Comparison of ENCODE assay signal across 9 cellular contexts in the genomic region with DNA sequence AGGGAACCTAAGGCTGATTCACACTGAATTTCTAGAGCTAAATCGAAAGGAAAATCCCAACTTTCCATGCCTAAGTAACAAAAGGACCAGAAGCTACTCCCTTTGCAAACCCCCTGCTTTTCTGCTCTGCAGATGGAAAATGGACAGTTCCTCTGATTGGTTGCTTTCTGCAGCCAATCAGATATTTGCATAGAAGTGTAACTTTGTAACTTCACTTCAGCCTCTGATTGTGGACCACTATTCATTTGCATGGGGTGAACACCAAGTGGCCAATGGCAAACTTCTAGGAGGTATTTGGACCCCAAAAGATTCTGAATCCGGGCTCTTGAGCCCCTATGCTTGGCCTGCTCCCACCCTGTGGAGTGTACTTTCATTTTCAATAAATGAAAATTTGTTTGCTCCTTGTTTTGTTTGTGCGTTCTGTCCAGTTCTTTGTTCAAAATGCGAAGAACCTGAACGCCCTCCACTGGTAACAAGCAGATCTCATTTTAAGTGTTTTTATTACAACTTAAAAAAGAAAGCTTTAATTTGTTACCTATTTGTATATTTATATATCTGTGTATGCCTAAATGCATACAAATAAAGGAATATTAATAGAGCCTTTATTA. TPM values are rescaled to one million over a fixed set of nuclear protein-coding genes. Genes with fewer than 3 reads are reported as not detected.
DNase-seq lines count a peak whose midpoint lies in the region; FAIRE-seq and TF ChIP-seq lines count a peak whose summit lies in the region.
"Had no signal": no experiment of that assay in that cellular context is flagged by ENCODE, and none has a peak within 500 bp of the region (broad histone marks: within the 10 kb centered on the region; RNA-seq: fewer than 3 reads in every experiment).

No MANE protein-coding gene starts in this region.

- H3K4me2 ChIP-seq in endothelial cell of umbilical vein (ENCODE audit: insufficient read depth, low read length) = peak overlapping the region; percentile 60

- no peaks in the 10 kb centered on the region for H3K79me2 ChIP-seq in endothelial cell of umbilical vein (ENCODE audit: control insufficient read depth, insufficient read depth, low read length)

- intact Hi-C loops in endothelial cell of umbilical vein (cut with micrococcal nuclease) = no loop called here
- intact Hi-C loops in stomach (cut with DNase I; ENCODE audit: low total_unique reads) = no loop called here

- no peak overlapping the region for H3K4me3 Mint-ChIP-seq in glutamatergic neuron (ENCODE audit: unreplicated experiment)

- peak overlapping the region; percentile 69 for H2AFZ ChIP-seq in endothelial cell of umbilical vein (ENCODE audit: low read depth, low read length)

- H3K27me3 ChIP-seq in endothelial cell of umbilical vein (ENCODE audit: control insufficient read depth in 2 of 2, insufficient read depth in 2 of 2, low read length in 2 of 2) (peaks cover 16 to 23% of the 10 kb centered on the region in 2 experiments), stomach (no peaks in the 10 kb centered on the region)

- H3K27me3 Mint-ChIP-seq in glutamatergic neuron (ENCODE audit: unreplicated experiment) = peaks cover 2% of the 10 kb centered on the region

- peaks cover 3% of the 10 kb centered on the region for H3K4me1 Mint-ChIP-seq in glutamatergic neuron (ENCODE audit: low read depth, unreplicated experiment)

- H3K9me3 ChIP-seq in endothelial cell of umbilical vein (replicated peaks; ENCODE audit: control insufficient read depth, insufficient read depth, low read length) (no peaks in the 10 kb centered on the region), stomach (no peaks in the 10 kb centered on the region)

- H3K27ac ChIP-seq in endothelial cell of umbilical vein (ENCODE audit: insufficient read depth, low read depth, low read length) (no peak overlapping the region), stomach (no peak overlapping the region)

- 54 to 67% (median 63%) methylated on average over 5 of the region's 5 CpGs for WGBS in stomach, 5 donors

- H3K9me3 Mint-ChIP-seq in glutamatergic neuron (ENCODE audit: unreplicated experiment) = peaks cover 4% of the 10 kb centered on the region

- dilution Hi-C loops in endothelial cell of umbilical vein (cut with MboI; ENCODE audit: extremely low pct_ligation_motif_present, low sequenced_read_pairs) = no loop called here

- in situ Hi-C loops in GM13976 (cut with MboI; ENCODE audit: low sequenced_read_pairs, unreplicated experiment) = no loop called here

- TF ChIP-seq POLR2A in endothelial cell of umbilical vein (IDR thresholded peaks at IDR 0.05; ENCODE audit: low read depth, low read length) (no peak), stomach (IDR thresholded peaks at IDR 0.05) (no peak)

- H3K4me3 ChIP-seq in endothelial cell of umbilical vein (replicated peaks in 1 of 3; ENCODE audit: insufficient read depth in 1 of 3, low read depth in 1 of 3, low read length in 3 of 3) = peak overlapping the region; percentile 18 to 54 (median 37)
- H3K4me3 ChIP-seq in stomach = peak overlapping the region in 2 of 4 donors; percentile 8 to 18

- no peak for TF ChIP-seq EP300 in stomach (IDR thresholded peaks at IDR 0.05)

- no peak overlapping the region for H3K27ac Mint-ChIP-seq in glutamatergic neuron (ENCODE audit: unreplicated experiment)

- no peaks in the 10 kb centered on the region for H3K9me1 ChIP-seq in endothelial cell of umbilical vein (replicated peaks; ENCODE audit: control insufficient read depth, extremely low read depth, insufficient read depth, low read length)

- BruUV-seq in endothelial cell of umbilical vein (replicated peaks; lab: Mats Ljungman, UMichigan) = no TSS peak

- CTCF ChIA-PET in GM10248 (lab: Yijun Ruan, JAX) (interaction anchor here (1.0 to 5.9 kb wide), 11 partner anchors 9 to 335 kb away, joined by 3 to 98 read pairs (median 5); partner anchors contain the start of genes AHCYL1 and GSTM2), endothelial cell of umbilical vein (lab: Charles Lee) (interaction anchor here (0.7 to 5.6 kb wide), 20 partner anchors 10 to 380 kb away, joined by 3 to 144 read pairs (median 6); partner anchors contain the start of genes AHCYL1, GNAI3 and GSTM1)

- H3K4me1 ChIP-seq in endothelial cell of umbilical vein (ENCODE audit: control insufficient read depth, extremely low read depth, insufficient read depth, low read length) = no peaks in the 10 kb centered on the region
- H3K4me1 ChIP-seq in stomach = peaks cover 0 to 2% (median under 1%) of the 10 kb centered on the region in 4 donors

- no peak for FAIRE-seq in endothelial cell of umbilical vein (lab: Jason Lieb, UNC)

- no peaks in the 10 kb centered on the region for H4K20me1 ChIP-seq in endothelial cell of umbilical vein (replicated peaks; ENCODE audit: control insufficient read depth, extremely low read depth, insufficient read depth, low read length)

- DNase-seq in GM10248 (ENCODE audit: extremely low spot score) (no peak), NCI-H69 (lab: John Stamatoyannopoulos, UW) (peak; percentile 24), endothelial cell of umbilical vein (ENCODE audit: low read depth, low spot score) (peak; percentile 60), pons (ENCODE audit: low spot score) (peak; percentile 58), HPDE6-E6E7 (ENCODE audit: extremely low spot score) (no peak), glutamatergic neuron (no peak), stomach (no peak), GM13976 (ENCODE audit: low spot score) (no peak)
- DNase-seq: cortex of kidney had no signal

- H3K9ac ChIP-seq in endothelial cell of umbilical vein (replicated peaks; ENCODE audit: extremely low read depth, insufficient read depth, low read length) = no peak overlapping the region

- no peaks in the 10 kb centered on the region for H3K36me3 Mint-ChIP-seq in glutamatergic neuron (ENCODE audit: unreplicated experiment)

- H3K36me3 ChIP-seq in endothelial cell of umbilical vein (ENCODE audit: control insufficient read depth in 2 of 2, extremely low read depth in 1 of 2, insufficient read depth in 2 of 2, low read length in 2 of 2) (no peaks in the 10 kb centered on the region), stomach (no peaks in the 10 kb centered on the region)

- peak; percentile 16 for TF ChIP-seq CTCF in GM10248 (IDR thresholded peaks at IDR 0.05; ENCODE audit: control extremely low read depth, extremely low read depth, low read depth, missing control alignments)
- peak in 1 of 2 donors; percentile 27 for TF ChIP-seq CTCF in endothelial cell of umbilical vein (IDR thresholded peaks at IDR 0.05; ENCODE audit: extremely low read depth in 1 of 2, insufficient read depth in 1 of 2, low read depth in 1 of 2, low read length in 2 of 2)
- no peak for TF ChIP-seq CTCF in glutamatergic neuron (IDR thresholded peaks at IDR 0.05; ENCODE audit: partially characterized antibody, unreplicated experiment)
- TF ChIP-seq CTCF in stomach (IDR thresholded peaks at IDR 0.05) = peak in 1 of 7 experiments; percentile 15
- TF ChIP-seq CTCF in GM13976 (IDR thresholded peaks at IDR 0.05; ENCODE audit: borderline replicate concordance, control extremely low read depth, extremely low read depth, insufficient read depth, missing control alignments) = no peak

- POLR2A ChIA-PET in GM10248 (lab: Yijun Ruan, JAX) = no interaction called here
- POLR2A ChIA-PET in endothelial cell of umbilical vein (lab: Charles Lee) = interaction anchor here (0.6 kb wide), 1 partner anchor 143 kb away, joined by 3 read pairs; no protein-coding TSS in a partner anchor

RNA-seq across cellular contexts. Expression of gene GSTM4, which starts 6.4 kb away (rescaled TPM):
- total RNA-seq in endothelial cell of umbilical vein = 5.5 and 9.5 TPM in 2 replicates
- polyA plus RNA-seq in endothelial cell of umbilical vein = 11.6 and 12.4 TPM in 2 replicates
- 8.9 TPM in 2 replicates for polyA plus RNA-seq in endothelial cell of umbilical vein (2011; cell fraction: cytosol; rRNA removed)
- 8.7 and 8.8 TPM in 2 replicates for polyA plus RNA-seq in endothelial cell of umbilical vein (2011; cell fraction: nucleus; rRNA removed)
- polyA plus RNA-seq in endothelial cell of umbilical vein (2012) = 4.6 and 5.6 TPM in 2 replicates
- polyA minus RNA-seq in endothelial cell of umbilical vein = 7.9 and 12.6 TPM in 2 replicates
- polyA minus RNA-seq in endothelial cell of umbilical vein (2011; cell fraction: cytosol; rRNA and poly(A)+ RNA removed) = 2.8 TPM
- polyA minus RNA-seq in endothelial cell of umbilical vein (2011; cell fraction: nucleus; rRNA and poly(A)+ RNA removed) = 3.0 and 3.2 TPM in 2 replicates
- total RNA-seq in glutamatergic neuron (ENCODE audit: unreplicated experiment) = 12.3 TPM
- 10 to 100 TPM in 4 of 5 donors, 1 to 10 TPM in 1; 7.5 to 63.6 (median 22.3) TPM for total RNA-seq in stomach
- 10 to 100 TPM; 23.6 to 32.6 (median 24.7) TPM for polyA plus RNA-seq in stomach

RNA-seq across cellular contexts. Expression of gene GSTM2, which starts 18.4 kb away (rescaled TPM):
- total RNA-seq in endothelial cell of umbilical vein (12.0 and 21.5 TPM in 2 replicates), glutamatergic neuron (ENCODE audit: unreplicated experiment) (33.6 TPM), stomach (100 to 1,000 TPM in 3 of 5 donors, 10 to 100 TPM in 2; 22.3 to 219 (median 126) TPM)
- polyA plus RNA-seq in endothelial cell of umbilical vein (23.6 and 27.1 TPM in 2 replicates), stomach (100 to 1,000 TPM; 102 to 149 (median 122) TPM)
- polyA plus RNA-seq in endothelial cell of umbilical vein (2011; cell fraction: cytosol; rRNA removed) = 7.7 and 11.7 TPM in 2 replicates
- polyA plus RNA-seq in endothelial cell of umbilical vein (2011; cell fraction: nucleus; rRNA removed) = 110 and 171 TPM in 2 replicates
- 13.3 and 25.1 TPM in 2 replicates for polyA plus RNA-seq in endothelial cell of umbilical vein (2012)
- polyA minus RNA-seq in endothelial cell of umbilical vein = 13.5 and 14.5 TPM in 2 replicates
- polyA minus RNA-seq in endothelial cell of umbilical vein (2011; cell fraction: cytosol; rRNA and poly(A)+ RNA removed) = not detected
- polyA minus RNA-seq in endothelial cell of umbilical vein (2011; cell fraction: nucleus; rRNA and poly(A)+ RNA removed) = 8.7 and 9.2 TPM in 2 replicates

RNA-seq across cellular contexts. Expression of gene AMPD2, which starts 29.8 kb away (rescaled TPM):
- 69.4 and 82.7 TPM in 2 replicates for total RNA-seq in endothelial cell of umbilical vein
- polyA plus RNA-seq in endothelial cell of umbilical vein = 66.5 and 69.4 TPM in 2 replicates
- 25.9 and 30.3 TPM in 2 replicates for polyA plus RNA-seq in endothelial cell of umbilical vein (2011; cell fraction: cytosol; rRNA removed)
- polyA plus RNA-seq in endothelial cell of umbilical vein (2011; cell fraction: nucleus; rRNA removed) = 341 and 447 TPM in 2 replicates
- polyA plus RNA-seq in endothelial cell of umbilical vein (2012) = 47.7 and 60.7 TPM in 2 replicates
- 68.1 and 84.4 TPM in 2 replicates for polyA minus RNA-seq in endothelial cell of umbilical vein
- polyA minus RNA-seq in endothelial cell of umbilical vein (2011; cell fraction: cytosol; rRNA and poly(A)+ RNA removed) = 20.8 TPM
- 104 and 120 TPM in 2 replicates for polyA minus RNA-seq in endothelial cell of umbilical vein (2011; cell fraction: nucleus; rRNA and poly(A)+ RNA removed)
- 49.3 TPM for total RNA-seq in glutamatergic neuron (ENCODE audit: unreplicated experiment)
- 100 to 1,000 TPM in 3 of 5 donors, 10 to 100 TPM in 2; 69.4 to 364 (median 212) TPM for total RNA-seq in stomach
- 10 to 100 TPM; 16.1 to 22.5 (median 18.9) TPM for polyA plus RNA-seq in stomach

RNA-seq across cellular contexts. Expression of gene GNAT2, which starts 30.1 kb away (rescaled TPM):
- total RNA-seq in endothelial cell of umbilical vein (0.30 TPM in 1 of 2 replicates, not detected in the other), glutamatergic neuron (ENCODE audit: unreplicated experiment) (not detected), stomach (not detected)
- polyA plus RNA-seq in endothelial cell of umbilical vein (0.08 TPM in 1 of 2 replicates, not detected in the other), stomach (under 1 TPM in 1 of 3 donors, not detected in 2; 0.43 TPM)
- 0.10 and 0.17 TPM in 2 replicates for polyA plus RNA-seq in endothelial cell of umbilical vein (2011; cell fraction: cytosol; rRNA removed)
- polyA plus RNA-seq in endothelial cell of umbilical vein (2011; cell fraction: nucleus; rRNA removed) = not detected in 2 replicates
- 0.52 TPM in 1 of 2 replicates, not detected in the other for polyA plus RNA-seq in endothelial cell of umbilical vein (2012)
- not detected in 2 replicates for polyA minus RNA-seq in endothelial cell of umbilical vein
- not detected for polyA minus RNA-seq in endothelial cell of umbilical vein (2011; cell fraction: cytosol; rRNA and poly(A)+ RNA removed)
- polyA minus RNA-seq in endothelial cell of umbilical vein (2011; cell fraction: nucleus; rRNA and poly(A)+ RNA removed) = not detected in 2 replicates

RNA-seq across cellular contexts. Expression of gene GSTM1, which starts 38.1 kb away (rescaled TPM):
- total RNA-seq in endothelial cell of umbilical vein (35.5 TPM in 1 of 2 replicates, not detected in the other), glutamatergic neuron (ENCODE audit: unreplicated experiment) (not detected), stomach (10 to 100 TPM in 1 of 5 donors, 1 to 10 TPM in 2, not detected in 2; 2.6 to 69.4 (median 5.4) TPM)
- polyA plus RNA-seq in endothelial cell of umbilical vein (0.16 TPM in 1 of 2 replicates, not detected in the other), stomach (10 to 100 TPM in 2 of 3 donors, under 1 TPM in 1; 0.23 to 99.7 (median 86.4) TPM)
- polyA plus RNA-seq in endothelial cell of umbilical vein (2011; cell fraction: cytosol; rRNA removed) = 0.16 TPM in 1 of 2 replicates, not detected in the other
- 0.28 and 0.35 TPM in 2 replicates for polyA plus RNA-seq in endothelial cell of umbilical vein (2011; cell fraction: nucleus; rRNA removed)
- polyA plus RNA-seq in endothelial cell of umbilical vein (2012) = not detected in 2 replicates
- not detected in 2 replicates for polyA minus RNA-seq in endothelial cell of umbilical vein
- polyA minus RNA-seq in endothelial cell of umbilical vein (2011; cell fraction: cytosol; rRNA and poly(A)+ RNA removed) = not detected
- polyA minus RNA-seq in endothelial cell of umbilical vein (2011; cell fraction: nucleus; rRNA and poly(A)+ RNA removed) = not detected in 2 replicates

Comparison
In these comparisons a context has a peak if more than half of its experiments do, and no peak if none do; other contexts are left out.
1. DNase-seq: peak in NCI-H69 (single experiment), endothelial cell of umbilical vein (single experiment) and pons (single experiment); none in GM10248 (single experiment), HPDE6-E6E7 (single experiment), glutamatergic neuron (single experiment), stomach (single experiment) and GM13976 (single experiment).